25 cellular contexts compared by ENCODE assay signal in the genomic region with DNA sequence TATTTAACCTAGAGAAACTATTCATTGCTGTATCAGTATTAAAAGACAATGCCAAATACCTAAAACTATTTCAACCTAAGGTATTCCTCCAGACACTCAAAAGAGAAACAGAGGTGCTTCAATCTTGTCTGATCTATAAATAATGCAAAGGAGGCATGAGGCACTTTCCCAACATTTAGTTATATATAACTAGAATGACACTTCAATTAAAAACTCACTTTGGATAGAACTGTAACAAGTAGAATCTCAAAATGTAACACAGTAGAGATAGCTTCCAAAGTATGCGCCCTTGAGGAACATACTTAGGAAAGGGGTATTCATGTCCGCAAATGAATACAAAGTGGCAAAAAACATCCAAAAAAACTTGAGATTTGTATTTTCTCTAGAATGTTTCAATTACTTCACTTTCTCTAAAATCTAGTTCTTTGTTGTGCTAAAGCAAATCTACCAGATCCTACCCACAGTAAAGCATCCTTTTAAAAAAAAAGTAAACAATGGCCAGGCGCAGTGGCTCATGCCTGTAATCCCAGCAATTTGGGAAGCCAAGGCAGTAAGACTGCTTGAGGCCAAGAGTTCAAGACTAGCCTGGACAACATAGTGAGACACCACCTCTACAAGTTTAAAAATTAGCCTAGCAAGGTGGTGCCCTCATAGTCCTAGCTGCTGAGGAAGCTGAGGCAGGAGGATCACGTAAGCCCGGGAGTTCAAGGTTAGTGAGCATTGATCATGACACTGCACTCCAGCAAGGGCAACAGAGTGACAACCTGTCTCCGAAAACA. TPM values are rescaled to one million over a fixed set of nuclear protein-coding genes. Genes with fewer than 3 reads are reported as not detected.
DNase-seq lines count a peak whose midpoint lies in the region; ATAC-seq lines count a peak whose summit lies in the region.
"Had no signal": no experiment of that assay in that cellular context is flagged by ENCODE, and none has a peak within 500 bp of the region (broad histone marks: within the 10 kb centered on the region; RNA-seq: fewer than 3 reads in every experiment).

No MANE protein-coding gene starts in this region.

- H3K4me1 Mint-ChIP-seq in T-helper 1 cell treated with Interleukin-12 subunit alpha and Interleukin-12 subunit beta and Interleukin-4 antibody, amounts not matched to agents 30 μg/mL and 1 μg/mL, for 36 hours (ENCODE audit: low read depth), result peaks cover 30% of the 10 kb centered on the region
- H3K4me1 Mint-ChIP-seq in stimulated activated naive CD8-positive, alpha-beta T cell treated with anti-CD3 and anti-CD28 coated beads, Interleukin-15, Interleukin-2, amounts not matched to agents 100 ng/mL and 50 ng/mL, for 24 hours (ENCODE audit: low read depth), result peaks cover 73% of the 10 kb centered on the region
- peaks cover 28 to 68% of the 10 kb centered on the region in 2 donors for H3K4me1 Mint-ChIP-seq in immature natural killer cell

- H2BK120ac ChIP-seq in mesendoderm (ENCODE audit: low read depth, low read length), result no peak overlapping the region

- no peak overlapping the region for H3K4me3 Mint-ChIP-seq in T-helper 1 cell treated with Interleukin-12 subunit alpha and Interleukin-12 subunit beta and Interleukin-4 antibody, amounts not matched to agents 30 μg/mL and 1 μg/mL, for 36 hours
- no peak overlapping the region for H3K4me3 Mint-ChIP-seq in stimulated activated naive CD8-positive, alpha-beta T cell treated with anti-CD3 and anti-CD28 coated beads, Interleukin-15, Interleukin-2, amounts not matched to agents 100 ng/mL and 50 ng/mL, for 24 hours
- no peak overlapping the region for H3K4me3 Mint-ChIP-seq in immature natural killer cell
- H3K4me3 Mint-ChIP-seq: CD4-positive, alpha-beta T cell had no signal

- no peak overlapping the region for H3K4ac ChIP-seq in mesendoderm (ENCODE audit: low read depth, low read length)

- no peak overlapping the region for H3K4me3 ChIP-seq in mesendoderm (ENCODE audit: low read length)
- H3K4me3 ChIP-seq: BLaER1, GM12878, Peyer's patch, SJSA1 had no signal

- no peaks in the 10 kb centered on the region for H3K27me3 Mint-ChIP-seq in T-helper 1 cell treated with Interleukin-12 subunit alpha and Interleukin-12 subunit beta and Interleukin-4 antibody, amounts not matched to agents 30 μg/mL and 1 μg/mL, for 36 hours (ENCODE audit: low read depth)
- no peaks in the 10 kb centered on the region for H3K27me3 Mint-ChIP-seq in stimulated activated naive CD8-positive, alpha-beta T cell treated with anti-CD3 and anti-CD28 coated beads, Interleukin-15, Interleukin-2, amounts not matched to agents 100 ng/mL and 50 ng/mL, for 24 hours
- peaks cover 0 to 2% (median 0%) of the 10 kb centered on the region in 3 donors for H3K27me3 Mint-ChIP-seq in immature natural killer cell (ENCODE audit: low read depth in 3 of 3)
- H3K27me3 Mint-ChIP-seq: CD4-positive, alpha-beta T cell had no signal

- H3K79me1 ChIP-seq in mesendoderm (ENCODE audit: low read length), result peaks cover 2% of the 10 kb centered on the region

- no peak overlapping the region for H2BK5ac ChIP-seq in mesendoderm (ENCODE audit: low read length)

- peak overlapping the region; percentile 9 for H3K27ac Mint-ChIP-seq in T-helper 1 cell treated with Interleukin-12 subunit alpha and Interleukin-12 subunit beta and Interleukin-4 antibody, amounts not matched to agents 30 μg/mL and 1 μg/mL, for 36 hours
- H3K27ac Mint-ChIP-seq in stimulated activated naive CD8-positive, alpha-beta T cell treated with anti-CD3 and anti-CD28 coated beads, Interleukin-15, Interleukin-2, amounts not matched to agents 100 ng/mL and 50 ng/mL, for 24 hours, result peak overlapping the region; percentile 36
- no peak overlapping the region for H3K27ac Mint-ChIP-seq in immature natural killer cell
- H3K27ac Mint-ChIP-seq: CD4-positive, alpha-beta T cell had no signal

- H4K5ac ChIP-seq in mesendoderm (ENCODE audit: low read length), result no peak overlapping the region

- no peak overlapping the region for H3K23ac ChIP-seq in mesendoderm (ENCODE audit: low read length)

- H2BK15ac ChIP-seq in mesendoderm (replicated peaks; ENCODE audit: low read depth), result no peak overlapping the region

- H3K9ac ChIP-seq in mesendoderm (ENCODE audit: low read length), result no peak overlapping the region
- H3K9ac ChIP-seq: BLaER1, KMS-11 had no signal

- H3K27ac ChIP-seq in mesendoderm (ENCODE audit: low read depth, low read length), result no peak overlapping the region
- H3K27ac ChIP-seq: 22Rv1, BLaER1, KMS-11, Peyer's patch, SJSA1 had no signal

- WGBS in mesendoderm (ENCODE audit: extremely low coverage, insufficient coverage, low lambda C conversion rate), result no CpG with 5 or more reads among the region's 6 CpGs

- H3K9me3 Mint-ChIP-seq in T-helper 1 cell treated with Interleukin-12 subunit alpha and Interleukin-12 subunit beta and Interleukin-4 antibody, amounts not matched to agents 30 μg/mL and 1 μg/mL, for 36 hours, result no peaks in the 10 kb centered on the region
- no peaks in the 10 kb centered on the region for H3K9me3 Mint-ChIP-seq in stimulated activated naive CD8-positive, alpha-beta T cell treated with anti-CD3 and anti-CD28 coated beads, Interleukin-15, Interleukin-2, amounts not matched to agents 100 ng/mL and 50 ng/mL, for 24 hours
- no peaks in the 10 kb centered on the region for H3K9me3 Mint-ChIP-seq in immature natural killer cell
- H3K9me3 Mint-ChIP-seq: CD4-positive, alpha-beta T cell had no signal

- ATAC-seq in stimulated activated naive CD8-positive, alpha-beta T cell treated with anti-CD3 and anti-CD28 coated beads, Interleukin-15, Interleukin-2, amounts not matched to agents 100 U/mL and 50 U/mL, for 24 hours, result no peak

- H3K56ac ChIP-seq in mesendoderm (ENCODE audit: low read length), result peak overlapping the region; percentile 25

- no peak overlapping the region for H4K8ac ChIP-seq in mesendoderm (ENCODE audit: low read depth, low read length)

- H3K18ac ChIP-seq in mesendoderm (ENCODE audit: low read length), result no peak overlapping the region

- H3K27me3 ChIP-seq in mesendoderm (ENCODE audit: insufficient read depth, low read length, poor library complexity), result no peaks in the 10 kb centered on the region
- H3K27me3 ChIP-seq: BLaER1, Peyer's patch, SJSA1 had no signal

- peaks cover 82% of the 10 kb centered on the region for H3K79me2 ChIP-seq in mesendoderm (ENCODE audit: control insufficient read depth, insufficient read depth, low read length)

- peaks cover 44% of the 10 kb centered on the region for H3K36me3 Mint-ChIP-seq in T-helper 1 cell treated with Interleukin-12 subunit alpha and Interleukin-12 subunit beta and Interleukin-4 antibody, amounts not matched to agents 30 μg/mL and 1 μg/mL, for 36 hours (ENCODE audit: low read depth)
- peaks cover 88% of the 10 kb centered on the region for H3K36me3 Mint-ChIP-seq in stimulated activated naive CD8-positive, alpha-beta T cell treated with anti-CD3 and anti-CD28 coated beads, Interleukin-15, Interleukin-2, amounts not matched to agents 100 ng/mL and 50 ng/mL, for 24 hours (ENCODE audit: low read depth)
- peaks cover 0 to 40% (median 22%) of the 10 kb centered on the region in 3 donors for H3K36me3 Mint-ChIP-seq in immature natural killer cell

- no peaks in the 10 kb centered on the region for H3K4me1 ChIP-seq in mesendoderm (ENCODE audit: control insufficient read depth, low read depth, low read length)
- H3K4me1 ChIP-seq: BLaER1, Peyer's patch, SJSA1 had no signal

- peaks cover 14% of the 10 kb centered on the region for H3K36me3 ChIP-seq in mesendoderm (ENCODE audit: control insufficient read depth, insufficient read depth, low read length)

- no peak for DNase-seq in T-helper 1 cell
- DNase-seq in stimulated activated naive CD8-positive, alpha-beta T cell treated with anti-CD3 and anti-CD28 coated beads, Interleukin-15, Interleukin-2, amounts not matched to agents 100 U/mL and 50 U/mL, for 24 hours, result no peak
- DNase-seq in mesendoderm, result no peak
- DNase-seq in immature natural killer cell, result no peak
- no peak for DNase-seq in stimulated activated CD4-positive, alpha-beta T cell treated with anti-CD3 and anti-CD28 coated beads, Interleukin-4, amount 100 ng/mL, for 1 hour
- DNase-seq in NCI-H1694 (lab: John Stamatoyannopoulos, UW), result no peak
- DNase-seq: ACHN; Caco-2; CD4-positive, alpha-beta T cell; DMS 273 treated with DMSO at 0.1 percent for 48 hours; DMS79 treated with DMSO at 0.1 percent for 48 hours; HCEC 1CT; NCI-H1105; NCI-H146; NCI-H2029 treated with DMSO at 0.1 percent for 48 hours; NCI-H524 treated with DMSO at 0.1 percent for 48 hours; NCI-H82; Peyer's patch had no signal

- no peak overlapping the region for H2AK5ac ChIP-seq in mesendoderm (ENCODE audit: low read length)

- no peak overlapping the region for H3K4me2 ChIP-seq in mesendoderm (ENCODE audit: low read length)
- H3K4me2 ChIP-seq: BLaER1, KMS-11 had no signal

RNA-seq across cellular contexts. Expression of gene SYNCRIP, which starts 10.3 kb away (rescaled TPM):
- polyA plus RNA-seq in mesendoderm (2013, experiment 1 of 2), result 252 TPM
- polyA plus RNA-seq in mesendoderm (2013, experiment 2 of 2), result 246 TPM
- 10 to 100 TPM; 39.1 to 83.6 (median 46.8) TPM for polyA plus RNA-seq in immature natural killer cell

RNA-seq across cellular contexts. Expression of gene SNX14, which starts 38.7 kb away (rescaled TPM):
- polyA plus RNA-seq in mesendoderm (2013, experiment 1 of 2), result 13.6 TPM
- 13.9 TPM for polyA plus RNA-seq in mesendoderm (2013, experiment 2 of 2)
- 10 to 100 TPM; 49.0 to 83.1 (median 67.1) TPM for polyA plus RNA-seq in immature natural killer cell

Comparison
In these comparisons a context has a peak if more than half of its experiments do, and no peak if none do; other contexts are left out.
1. H3K27ac Mint-ChIP-seq: peak in T-helper 1 cell treated with Interleukin-12 subunit alpha and Interleukin-12 subunit beta and Interleukin-4 antibody, amounts not matched to agents 30 μg/mL and 1 μg/mL, for 36 hours (single experiment) and stimulated activated naive CD8-positive, alpha-beta T cell treated with anti-CD3 and anti-CD28 coated beads, Interleukin-15, Interleukin-2, amounts not matched to agents 100 ng/mL and 50 ng/mL, for 24 hours (single experiment); none in immature natural killer cell (0 of 6).